8 cellular contexts compared by ENCODE assay signal in the genomic region with DNA sequence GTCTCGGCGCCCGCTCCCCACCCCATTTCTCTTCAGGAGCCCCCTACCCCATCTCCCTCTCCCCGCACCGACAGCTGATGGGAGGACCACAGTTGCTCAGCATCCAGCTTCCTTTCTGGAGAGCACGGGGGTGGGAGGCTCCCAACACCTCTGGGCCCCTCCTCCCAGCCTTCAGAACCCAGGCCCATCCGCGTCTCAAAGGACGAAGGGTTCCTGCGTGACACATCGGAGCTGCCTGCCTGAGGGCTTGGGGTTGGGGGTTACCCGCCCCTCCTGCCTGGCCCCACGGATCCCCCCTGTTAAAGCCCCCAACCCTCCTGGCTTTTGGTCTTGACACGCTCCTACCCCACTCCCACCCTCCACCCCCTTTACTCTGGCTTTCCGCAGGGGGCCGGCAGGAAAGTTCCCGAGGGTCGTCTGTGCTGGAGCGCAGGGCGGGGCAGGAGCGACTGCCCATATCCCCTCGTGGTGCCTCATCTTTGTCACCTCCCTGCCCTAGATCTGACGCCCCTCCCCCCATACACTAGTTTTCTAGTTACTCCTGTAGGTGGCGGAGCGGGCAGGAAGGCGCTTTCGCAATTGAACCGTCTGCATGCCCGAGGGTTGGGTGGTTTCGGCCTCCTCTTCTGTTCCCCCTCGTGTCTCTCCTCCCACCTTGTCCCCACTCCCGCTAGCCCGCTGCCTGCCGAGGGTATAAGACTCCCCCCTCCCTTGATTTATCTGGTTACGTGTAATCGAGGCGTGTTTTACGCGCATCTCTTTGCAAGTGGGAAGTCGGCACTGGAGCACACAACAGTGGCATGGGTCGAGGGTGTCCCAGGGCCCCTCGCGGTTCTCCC. TPM values are rescaled to one million over a fixed set of nuclear protein-coding genes. Genes with fewer than 3 reads are reported as not detected.
A peak's percentile ranks its signal among the peaks of the same experiment; 100 is the strongest.
DNase-seq lines count a peak whose midpoint lies in the region; ATAC-seq and TF ChIP-seq lines count a peak whose summit lies in the region.

No MANE protein-coding gene starts in this region.

- H3K36me3 Mint-ChIP-seq in activated naive CD8-positive, alpha-beta T cell, result no peaks in the 10 kb centered on the region
- H3K36me3 Mint-ChIP-seq in glutamatergic neuron (ENCODE audit: unreplicated experiment), result no peaks in the 10 kb centered on the region

- H4K20me1 ChIP-seq in osteoblast (ENCODE audit: insufficient read depth, low read length), result peaks cover 20% of the 10 kb centered on the region

- H3K27me3 ChIP-seq in HL-60 (ENCODE audit: insufficient read depth, poor library complexity, severe bottlenecking) (no peaks in the 10 kb centered on the region), osteoblast (ENCODE audit: insufficient read depth, low read length) (peaks cover 5% of the 10 kb centered on the region)

- H3K9me3 Mint-ChIP-seq in activated naive CD8-positive, alpha-beta T cell (ENCODE audit: low read depth), result no peaks in the 10 kb centered on the region
- peaks cover 10% of the 10 kb centered on the region for H3K9me3 Mint-ChIP-seq in glutamatergic neuron (ENCODE audit: unreplicated experiment)

- H3K4me3 ChIP-seq in HL-60 (replicated peaks; ENCODE audit: insufficient read depth, low read length) (peak overlapping the region; percentile 95), SK-N-MC (peak overlapping the region; percentile 98), osteoblast (ENCODE audit: insufficient read depth, low read length) (peak overlapping the region; percentile 98)

- H3K27ac ChIP-seq in HL-60 (replicated peaks) (peak overlapping the region; percentile 95), SK-N-MC (no peak overlapping the region), osteoblast (ENCODE audit: low read depth, low read length) (peak overlapping the region; percentile 61), temporal lobe (ENCODE audit: low read depth, low read length) (peak overlapping the region; percentile 27)

- H2AFZ ChIP-seq in osteoblast (ENCODE audit: low read length), result peak overlapping the region; percentile 85

- H3K4me1 ChIP-seq in osteoblast (ENCODE audit: insufficient read depth, low read length), result peaks cover 12% of the 10 kb centered on the region

- peak overlapping the region; percentile 89 for H3K4me2 ChIP-seq in osteoblast (ENCODE audit: insufficient read depth, low read length)

- peak overlapping the region; percentile 90 for H3K27ac Mint-ChIP-seq in activated naive CD8-positive, alpha-beta T cell
- H3K27ac Mint-ChIP-seq in glutamatergic neuron (ENCODE audit: unreplicated experiment), result peak overlapping the region; percentile 90

- ATAC-seq in GM21423 (IDR thresholded peaks at IDR 0.05; ENCODE audit: unreplicated experiment), result no peak

- H3K9me3 ChIP-seq in SK-N-MC (ENCODE audit: low read depth, low read length), result no peaks in the 10 kb centered on the region
- no peaks in the 10 kb centered on the region for H3K9me3 ChIP-seq in osteoblast (ENCODE audit: low read depth, low read length)

- TF ChIP-seq CTCF in HL-60 (IDR thresholded peaks at IDR 0.05; ENCODE audit: insufficient read depth, low read length) (peak; percentile 22), glutamatergic neuron (IDR thresholded peaks at IDR 0.05; ENCODE audit: partially characterized antibody, unreplicated experiment) (no peak), osteoblast (IDR thresholded peaks at IDR 0.05; ENCODE audit: extremely low read depth, low read depth, low read length) (peak; percentile 59)

- H3K79me2 ChIP-seq in osteoblast (ENCODE audit: insufficient read depth, low read length), result peaks cover 20% of the 10 kb centered on the region

- DNase-seq in EH (ENCODE audit: low read depth) (peak; percentile 81), HL-60 (ENCODE audit: low read depth in 1 of 2, low spot score in 1 of 2) (peak; percentile 99 to 100), SK-N-MC (ENCODE audit: low read depth, low spot score) (no peak), glutamatergic neuron (peak; percentile 86), osteoblast (ENCODE audit: insufficient read length, low spot score, missing footprints) (peak; percentile 100)

- peak overlapping the region; percentile 90 for H3K4me3 Mint-ChIP-seq in activated naive CD8-positive, alpha-beta T cell
- peak overlapping the region; percentile 90 for H3K4me3 Mint-ChIP-seq in glutamatergic neuron (ENCODE audit: unreplicated experiment)

- peaks cover 5% of the 10 kb centered on the region; the same call in 1 of the 2 replicates for H3K36me3 ChIP-seq in SK-N-MC (ENCODE audit: insufficient read depth, low read length)
- peaks cover 12% of the 10 kb centered on the region for H3K36me3 ChIP-seq in osteoblast (ENCODE audit: insufficient read depth, low read length)

- H3K27me3 Mint-ChIP-seq in activated naive CD8-positive, alpha-beta T cell, result peaks cover 4% of the 10 kb centered on the region
- H3K27me3 Mint-ChIP-seq in glutamatergic neuron (ENCODE audit: unreplicated experiment), result peaks cover 10% of the 10 kb centered on the region

- H3K9ac ChIP-seq in SK-N-MC (ENCODE audit: insufficient read length), result peak overlapping the region; percentile 91

- H3K4me1 Mint-ChIP-seq in activated naive CD8-positive, alpha-beta T cell (ENCODE audit: low read depth), result peaks cover 40% of the 10 kb centered on the region
- H3K4me1 Mint-ChIP-seq in glutamatergic neuron (ENCODE audit: low read depth, unreplicated experiment), result peaks cover 20% of the 10 kb centered on the region

RNA-seq across cellular contexts. Expression of a gene that starts 0.9 kb away (rescaled TPM):
- total RNA-seq in glutamatergic neuron (ENCODE audit: unreplicated experiment) (142 TPM), osteoblast (23.3 and 26.4 TPM in 2 replicates), temporal lobe (12.3 TPM)

RNA-seq across cellular contexts. Expression of a gene that starts 4.7 kb away (rescaled TPM):
- not detected for total RNA-seq in glutamatergic neuron (ENCODE audit: unreplicated experiment)
- total RNA-seq in osteoblast, result not detected in 2 replicates
- total RNA-seq in temporal lobe, result not detected

RNA-seq across cellular contexts. Expression of a gene that starts 12.7 kb away (rescaled TPM):
- total RNA-seq in glutamatergic neuron (ENCODE audit: unreplicated experiment), result not detected
- total RNA-seq in osteoblast, result not detected in 2 replicates
- total RNA-seq in temporal lobe, result 0.98 TPM

RNA-seq across cellular contexts. Expression of a gene that starts 20.4 kb away (rescaled TPM):
- total RNA-seq in glutamatergic neuron (ENCODE audit: unreplicated experiment) (not detected), osteoblast (not detected in 2 replicates), temporal lobe (under 0.01 TPM)

RNA-seq across cellular contexts. Expression of a gene that starts 44.6 kb away (rescaled TPM):
- total RNA-seq in glutamatergic neuron (ENCODE audit: unreplicated experiment), result 32.8 TPM
- total RNA-seq in osteoblast, result 1.2 and 3.3 TPM in 2 replicates
- total RNA-seq in temporal lobe, result 4.2 TPM
